ENCODE assay signal across 8 cellular contexts in genomic region chr2:84946204-84947009, GRCh38. TPM values are rescaled to one million over a fixed set of nuclear protein-coding genes. Genes with fewer than 3 reads are reported as not detected.
DNase-seq lines count a peak whose midpoint lies in the region; TF ChIP-seq lines count a peak whose summit lies in the region.

No MANE protein-coding gene starts in this region.

- TF ChIP-seq CTCF in GM06990 (IDR thresholded peaks at IDR 0.05; ENCODE audit: insufficient read depth, low read length, poor library complexity, severe bottlenecking): peak; percentile 40
- TF ChIP-seq CTCF in epithelial cell of esophagus (IDR thresholded peaks at IDR 0.05; ENCODE audit: insufficient read depth, low read depth, low read length, missing control alignments): no peak
- TF ChIP-seq CTCF in A673 (conservative IDR thresholded peaks at IDR 0.05; ENCODE audit: low read depth, low read length): no peak

- no peaks in the 10 kb centered on the region for H3K79me2 ChIP-seq in GM23248 (ENCODE audit: insufficient read depth)
- no peaks in the 10 kb centered on the region for H3K79me2 ChIP-seq in Karpas-422 (ENCODE audit: low read length)

- H3K9ac ChIP-seq in GM23248 (peak overlapping the region; percentile 53; the same call in 1 of the 2 replicates), Karpas-422 (ENCODE audit: low read length) (peak overlapping the region; percentile 56)

- H3K9me2 ChIP-seq in GM23248 (ENCODE audit: insufficient read depth) (no peaks in the 10 kb centered on the region), Karpas-422 (replicated peaks; ENCODE audit: insufficient read depth, low read length) (no peaks in the 10 kb centered on the region)

- in situ Hi-C loops in GM23248 (cut with MboI): no loop called here

- H3K27me3 ChIP-seq in GM06990 (replicated peaks; ENCODE audit: control insufficient read depth, insufficient read depth, low read length) (no peaks in the 10 kb centered on the region), GM23248 (replicated peaks; ENCODE audit: insufficient read depth) (no peaks in the 10 kb centered on the region), Karpas-422 (ENCODE audit: low read length) (no peaks in the 10 kb centered on the region), A673 (replicated peaks; ENCODE audit: insufficient read depth, low read depth, low read length, poor library complexity) (no peaks in the 10 kb centered on the region)

- no TSS peak for BruUV-seq in A673 (replicated peaks; lab: Mats Ljungman, UMichigan)

- H3K4me2 ChIP-seq in GM23248 (ENCODE audit: unreplicated experiment) (peak overlapping the region; percentile 67), Karpas-422 (ENCODE audit: low read depth, low read length, poor library complexity, severe bottlenecking) (peak overlapping the region; percentile 60)

- DNase-seq in GM06990 (ENCODE audit: extremely low read depth, insufficient read length) (peak; percentile 73), GM23248 (peak; percentile 96), Karpas-422 (peak; percentile 80), epithelial cell of esophagus (ENCODE audit: low read depth) (peak; percentile 98), medulla oblongata (ENCODE audit: extremely low spot score) (no peak), A673 (ENCODE audit: low spot score) (no peak)
- DNase-seq in activated CD4-positive, alpha-beta T cell treated with anti-CD3 and anti-CD28 coated beads for 4 hours: peak; percentile 77 to 81
- DNase-seq in stimulated activated CD4-positive, alpha-beta T cell treated with anti-CD3 and anti-CD28 coated beads, Interleukin-1b, Interleukin-23, amount 100 ng/mL, for 1 hour (ENCODE audit: low read depth in 2 of 2): peak; percentile 18 to 46

- POLR2A ChIA-PET in A673 (lab: Charles Lee; ENCODE audit: low non-redundant PET): no interaction called here

- intact Hi-C loops in A673 (cut with micrococcal nuclease; ENCODE audit: unreplicated experiment): no loop called here

- H3K36me3 ChIP-seq in GM06990 (ENCODE audit: control insufficient read depth, insufficient read depth, low read length) (no peaks in the 10 kb centered on the region; the same call in 1 of the 2 replicates), GM23248 (ENCODE audit: low read depth) (no peaks in the 10 kb centered on the region), Karpas-422 (ENCODE audit: insufficient read depth, low read length) (no peaks in the 10 kb centered on the region), A673 (ENCODE audit: insufficient read depth, low read length, poor library complexity, severe bottlenecking) (no peaks in the 10 kb centered on the region)

- H2AFZ ChIP-seq in GM23248: peak overlapping the region; percentile 70
- peak overlapping the region; percentile 97 for H2AFZ ChIP-seq in Karpas-422 (ENCODE audit: low read length)

- CTCF ChIA-PET in A673 (lab: Charles Lee): no interaction called here

- peaks cover 25% of the 10 kb centered on the region for H3F3A ChIP-seq in GM23248 (ENCODE audit: insufficient read depth)

- H3K27ac ChIP-seq in GM23248 (peak overlapping the region; percentile 88), Karpas-422 (ENCODE audit: low read length) (peak overlapping the region; percentile 79), A673 (ENCODE audit: low read depth, low read length, poor library complexity, severe bottlenecking) (no peak overlapping the region)

- H3K4me1 ChIP-seq in GM23248 (ENCODE audit: insufficient read depth) (peaks cover 35% of the 10 kb centered on the region), Karpas-422 (ENCODE audit: low read length) (peaks cover 30% of the 10 kb centered on the region), A673 (ENCODE audit: insufficient read depth, low read length, poor library complexity, severe bottlenecking) (no peaks in the 10 kb centered on the region)

- H4K20me1 ChIP-seq in GM23248 (ENCODE audit: insufficient read depth) (no peaks in the 10 kb centered on the region), Karpas-422 (ENCODE audit: insufficient read depth, low read depth, low read length) (no peaks in the 10 kb centered on the region)

- H3K9me3 ChIP-seq in GM23248 (ENCODE audit: low read depth) (no peaks in the 10 kb centered on the region), Karpas-422 (ENCODE audit: low read length) (no peaks in the 10 kb centered on the region), A673 (ENCODE audit: low read depth, low read length, poor library complexity, severe bottlenecking) (no peaks in the 10 kb centered on the region)

- H3K4me3 ChIP-seq in GM06990 (replicated peaks; ENCODE audit: low read depth, low read length) (peak overlapping the region; percentile 43), GM23248 (peak overlapping the region; percentile 36; the same call in 1 of the 2 replicates), Karpas-422 (ENCODE audit: low read length) (peak overlapping the region; percentile 44; the same call in 1 of the 2 replicates), epithelial cell of esophagus (ENCODE audit: low read length) (peak overlapping the region; percentile 28), A673 (ENCODE audit: low read depth, low read length, poor library complexity, severe bottlenecking) (no peak overlapping the region)

- 22 to 23% methylated on average over 11 to 12 of the region's 12 CpGs for WGBS in GM23248 (ENCODE audit: low coverage in 1 of 2, low lambda C conversion rate in 2 of 2, missing lambda C conversion rate in 2 of 2), 2 experiments

RNA-seq across cellular contexts. Expression of gene KCMF1, which starts 24.6 kb away (rescaled TPM):
- 87.2 and 131 TPM in 2 replicates for total RNA-seq in GM23248 (2014; rRNA removed; shearing (Covaris generic))
- polyA plus RNA-seq in GM23248 (2016; fragmentation: Nextera tagmentation; extraction: Ambion mirVana): 52.5 and 54.3 TPM in 2 replicates
- 80.7 and 104 TPM in 2 replicates for total RNA-seq in Karpas-422 (2014; rRNA removed; shearing (Covaris generic); ENCODE audit: low replicate concordance)
- total RNA-seq in A673 (2021): 108 and 110 TPM in 2 replicates

RNA-seq across cellular contexts. Expression of gene TMSB10, which starts 41.0 kb away (rescaled TPM):
- total RNA-seq in GM23248 (2014; rRNA removed; shearing (Covaris generic)): 3,621 and 4,663 TPM in 2 replicates
- 6,241 and 6,275 TPM in 2 replicates for polyA plus RNA-seq in GM23248 (2016; fragmentation: Nextera tagmentation; extraction: Ambion mirVana)
- 1,287 and 3,084 TPM in 2 replicates for total RNA-seq in Karpas-422 (2014; rRNA removed; shearing (Covaris generic); ENCODE audit: low replicate concordance)
- total RNA-seq in A673 (2021): 2,146 and 2,488 TPM in 2 replicates

Comparison
In these comparisons a context has a peak if more than half of its experiments do, and no peak if none do; other contexts are left out.
1. DNase-seq: peak in GM06990 (single experiment), GM23248 (single experiment), Karpas-422 (single experiment), activated CD4-positive, alpha-beta T cell treated with anti-CD3 and anti-CD28 coated beads for 4 hours (2 of 2), epithelial cell of esophagus (single experiment) and stimulated activated CD4-positive, alpha-beta T cell treated with anti-CD3 and anti-CD28 coated beads, Interleukin-1b, Interleukin-23, amount 100 ng/mL, for 1 hour (2 of 2); none in medulla oblongata (single experiment) and A673 (single experiment).